Comparison of ENCODE assay signal across 6 cellular contexts in the genomic region with DNA sequence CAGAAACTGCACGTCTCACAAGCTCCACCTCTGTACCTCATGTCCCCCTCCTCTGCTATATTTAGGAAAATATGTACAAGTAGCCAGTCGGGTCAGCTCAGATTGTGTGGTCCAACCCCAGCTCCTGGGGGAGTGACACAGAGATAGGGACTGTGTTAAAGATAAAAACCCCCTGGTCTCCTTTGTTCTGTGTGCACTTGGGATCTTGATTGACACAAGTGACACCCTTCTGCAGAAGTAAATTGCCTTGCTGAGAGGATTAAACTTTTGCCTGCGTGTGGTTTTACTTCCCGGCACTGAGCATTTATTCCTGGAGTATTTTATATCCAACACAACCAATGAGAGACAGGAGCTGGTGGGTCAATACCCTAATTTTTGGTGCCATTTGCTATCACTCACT. TPM values are rescaled to one million over a fixed set of nuclear protein-coding genes. Genes with fewer than 3 reads are reported as not detected.
"Had no signal": no experiment of that assay in that cellular context is flagged by ENCODE, and none has a peak within 500 bp of the region (broad histone marks: within the 10 kb centered on the region; RNA-seq: fewer than 3 reads in every experiment).

No MANE protein-coding gene starts in this region.

- DNase-seq: H9, HCEC 1CT, HFFc6, IMR-90 had no signal

- H3K4me2 ChIP-seq: GM23338 had no signal

- H3K4me3 ChIP-seq: GM23338, K562 had no signal

- ATAC-seq: GM23338, K562 had no signal

- H2AFZ ChIP-seq: GM23338 had no signal

RNA-seq across cellular contexts. Expression of a gene that starts 37.5 kb away (rescaled TPM):
- polyA plus RNA-seq: IMR-90, K562 had no signal

RNA-seq across cellular contexts. Expression of a gene that starts 45.8 kb away (rescaled TPM):
- polyA plus RNA-seq: K562 had no signal
